ENCODE assay signal across 21 cellular contexts in genomic region chr16:29306953-29307597, GRCh38.
DNase-seq lines count a peak whose midpoint lies in the region; ATAC-seq and TF ChIP-seq lines count a peak whose summit lies in the region.
"Had no signal": no experiment of that assay in that cellular context is flagged by ENCODE, and none has a peak within 500 bp of the region (broad histone marks: within the 10 kb centered on the region; RNA-seq: fewer than 3 reads in every experiment).

No MANE protein-coding gene starts in this region.

- no peaks in the 10 kb centered on the region for H3K9me3 ChIP-seq in Karpas-422 (ENCODE audit: low read length)
- H3K9me3 ChIP-seq: thoracic aorta had no signal

- no peaks in the 10 kb centered on the region for H3K9me3 Mint-ChIP-seq in natural killer cell
- no peaks in the 10 kb centered on the region for H3K9me3 Mint-ChIP-seq in T-cell
- H3K9me3 Mint-ChIP-seq: CD4-positive, alpha-beta T cell; naive thymus-derived CD8-positive, alpha-beta T cell had no signal

- no peaks in the 10 kb centered on the region for H3K36me3 Mint-ChIP-seq in natural killer cell
- peaks cover 8% of the 10 kb centered on the region for H3K36me3 Mint-ChIP-seq in T-cell
- H3K36me3 Mint-ChIP-seq: naive thymus-derived CD8-positive, alpha-beta T cell had no signal

- H3K4me2 ChIP-seq in Karpas-422 (ENCODE audit: low read depth, low read length, poor library complexity, severe bottlenecking), result no peak overlapping the region

- no peak overlapping the region for H3K4me3 ChIP-seq in Karpas-422 (ENCODE audit: low read length)
- no peak overlapping the region for H3K4me3 ChIP-seq in choroid plexus epithelial cell (ENCODE audit: low read depth, low read length)
- H3K4me3 ChIP-seq: thoracic aorta had no signal

- no peaks in the 10 kb centered on the region for H3K4me1 ChIP-seq in Karpas-422 (ENCODE audit: low read length)

- H3K4me1 Mint-ChIP-seq in natural killer cell (peaks cover 32 to 37% of the 10 kb centered on the region in 2 donors), T-cell (peaks cover 0 to 5% (median 4%) of the 10 kb centered on the region in 3 donors)

- POLR2A ChIA-PET in T-cell (lab: Charles Lee), result no interaction called here

- no peaks in the 10 kb centered on the region for H3K27me3 ChIP-seq in Karpas-422 (ENCODE audit: low read length)

- 0 out of 2 replicates have a peak, but pooled peaks cover 7% of the 10 kb centered on the region for H4K20me1 ChIP-seq in Karpas-422 (ENCODE audit: insufficient read depth, low read depth, low read length)

- no peaks in the 10 kb centered on the region for H3K79me2 ChIP-seq in Karpas-422 (ENCODE audit: low read length)

- H2AFZ ChIP-seq in Karpas-422 (ENCODE audit: low read length), result no peak overlapping the region

- H3K27me3 Mint-ChIP-seq in natural killer cell (ENCODE audit: low read depth in 2 of 2), result no peaks in the 10 kb centered on the region
- no peaks in the 10 kb centered on the region for H3K27me3 Mint-ChIP-seq in T-cell
- H3K27me3 Mint-ChIP-seq: CD4-positive, alpha-beta T cell; naive thymus-derived CD8-positive, alpha-beta T cell had no signal

- no peak for TF ChIP-seq CTCF in choroid plexus epithelial cell (conservative IDR thresholded peaks at IDR 0.05; ENCODE audit: low read depth, low read length)
- TF ChIP-seq CTCF in natural killer cell (IDR thresholded peaks at IDR 0.05), result no peak

- H3K27ac Mint-ChIP-seq in natural killer cell (peak overlapping the region; percentile 86 to 88), T-cell (no peak overlapping the region)
- H3K27ac Mint-ChIP-seq: CD4-positive, alpha-beta T cell had no signal

- ATAC-seq in natural killer cell (peak; percentile 23 to 55 (median 41)), T-cell (replicated peaks in 1 of 4) (no peak), HG02870 (IDR thresholded peaks at IDR 0.05; ENCODE audit: unreplicated experiment) (no peak)
- ATAC-seq: naive thymus-derived CD8-positive, alpha-beta T cell had no signal

- DNase-seq in AG20443 (ENCODE audit: low spot score) (peak; percentile 32), Karpas-422 (peak; percentile 51), choroid plexus epithelial cell (ENCODE audit: low read depth) (peak; percentile 47), natural killer cell (no peak), T-cell (no peak), D341Med (ENCODE audit: low spot score) (no peak)
- no peak for DNase-seq in activated CD4-positive, CD25-positive, alpha-beta regulatory T cell (lab: John Stamatoyannopoulos, UW)
- DNase-seq: ACHN; activated CD4-positive, alpha-beta T cell treated with anti-CD3 and anti-CD28 coated beads, Interleukin-2, amount 50 U/mL, for 4 hours; activated naive CD4-positive, alpha-beta T cell; activated T-cell treated with anti-CD3 and anti-CD28 coated beads for 4 hours; CD4-positive, alpha-beta T cell; DMS53; KG1; kidney glomerular epithelial cell; naive thymus-derived CD8-positive, alpha-beta T cell; NCI-H1048; NCI-H1930; NCI-H345 had no signal

- no peak overlapping the region for H3K27ac ChIP-seq in Karpas-422 (ENCODE audit: low read length)
- H3K27ac ChIP-seq: thoracic aorta had no signal

- CTCF ChIA-PET in T-cell (lab: Charles Lee), result no interaction called here

- peak overlapping the region; percentile 79 for H3K4me3 Mint-ChIP-seq in natural killer cell
- no peak overlapping the region for H3K4me3 Mint-ChIP-seq in T-cell
- H3K4me3 Mint-ChIP-seq: CD4-positive, alpha-beta T cell had no signal

- H3K9ac ChIP-seq in Karpas-422 (ENCODE audit: low read length), result no peak overlapping the region

- intact Hi-C loops in natural killer cell (cut with micrococcal nuclease), result no loop called here

- H3K36me3 ChIP-seq in Karpas-422 (ENCODE audit: insufficient read depth, low read length), result no peaks in the 10 kb centered on the region; the same call in 1 of the 2 replicates
- H3K36me3 ChIP-seq: thoracic aorta had no signal

- no peaks in the 10 kb centered on the region for H3K9me2 ChIP-seq in Karpas-422 (replicated peaks; ENCODE audit: insufficient read depth, low read length)

Comparison
In these comparisons a context has a peak if more than half of its experiments do, and no peak if none do; other contexts are left out.
1. DNase-seq: peak in AG20443 (single experiment), Karpas-422 (single experiment) and choroid plexus epithelial cell (single experiment); none in natural killer cell (single experiment), T-cell (0 of 34), D341Med (single experiment) and activated CD4-positive, CD25-positive, alpha-beta regulatory T cell (0 of 4).
2. ATAC-seq: peak in natural killer cell (3 of 3); none in T-cell (0 of 4) and HG02870 (single experiment).
3. H3K27ac Mint-ChIP-seq: peak in natural killer cell (2 of 2); none in T-cell (0 of 2).